In the genomic region with DNA sequence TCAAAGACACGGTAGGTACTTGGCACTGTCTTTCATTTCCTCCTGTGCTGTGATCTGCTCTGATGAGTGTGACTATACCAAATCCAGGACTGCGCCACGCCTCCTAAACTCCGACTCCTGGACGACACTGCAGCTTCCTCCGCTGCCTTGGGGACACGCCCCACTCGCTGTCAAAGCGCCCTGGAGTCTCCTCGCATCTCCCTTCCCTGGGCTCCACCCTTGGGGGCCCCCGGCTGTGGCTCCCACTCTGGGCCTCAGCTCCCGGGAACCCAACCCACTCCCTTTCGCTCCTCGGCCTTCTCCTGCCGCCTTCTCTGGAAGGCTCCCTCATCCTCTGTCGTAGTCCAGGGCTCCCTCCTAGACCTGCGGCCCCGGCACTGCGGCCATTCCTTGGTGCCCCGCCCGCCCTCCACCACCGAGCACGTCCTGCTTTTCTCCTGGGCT, we compare ENCODE assay signal across 9 cellular contexts.
DNase-seq lines count a peak whose midpoint lies in the region; ATAC-seq and TF ChIP-seq lines count a peak whose summit lies in the region.
"Had no signal": no experiment of that assay in that cellular context is flagged by ENCODE, and none has a peak within 500 bp of the region (broad histone marks: within the 10 kb centered on the region; RNA-seq: fewer than 3 reads in every experiment).

No MANE protein-coding gene starts in this region.

- no peak overlapping the region for H3K9ac ChIP-seq in adipocyte (ENCODE audit: low read length)
- peak overlapping the region; percentile 36 for H3K9ac ChIP-seq in mesenchymal stem cell (ENCODE audit: low read length)

- ATAC-seq in HG03039 (IDR thresholded peaks at IDR 0.05; ENCODE audit: unreplicated experiment), result no peak

- H3K4ac ChIP-seq in mesenchymal stem cell (ENCODE audit: low read depth in 1 of 2, low read length in 2 of 2), result no peak overlapping the region

- H3K14ac ChIP-seq in mesenchymal stem cell (ENCODE audit: low read length in 2 of 2), result peak overlapping the region in 1 of 2 experiments; percentile 58

- H3K18ac ChIP-seq in mesenchymal stem cell (ENCODE audit: low read depth in 1 of 2, low read length in 2 of 2), result no peak overlapping the region

- H3K4me1 Mint-ChIP-seq in MCF 10A (ENCODE audit: insufficient read depth, unreplicated experiment), result no peaks in the 10 kb centered on the region

- no peaks in the 10 kb centered on the region for H3K36me3 Mint-ChIP-seq in MCF 10A (ENCODE audit: insufficient read depth, unreplicated experiment)

- no peak overlapping the region for H2BK12ac ChIP-seq in mesenchymal stem cell (ENCODE audit: low read length in 2 of 2)

- TF ChIP-seq CTCF in breast epithelium (IDR thresholded peaks at IDR 0.05), result no peak
- no peak for TF ChIP-seq CTCF in MCF 10A (IDR thresholded peaks at IDR 0.05; ENCODE audit: unreplicated experiment)

- TF ChIP-seq POLR2A in breast epithelium (IDR thresholded peaks at IDR 0.05), result no peak

- no peak overlapping the region for H2BK5ac ChIP-seq in mesenchymal stem cell (ENCODE audit: low read depth, low read length, poor library complexity, severe bottlenecking)

- peaks cover 0 to 7% of the 10 kb centered on the region in 2 donors for H3K9me3 ChIP-seq in breast epithelium
- peaks cover 7% of the 10 kb centered on the region for H3K9me3 ChIP-seq in adipocyte (ENCODE audit: control insufficient read depth, low read length)
- no peaks in the 10 kb centered on the region for H3K9me3 ChIP-seq in mesenchymal stem cell (ENCODE audit: control insufficient read depth, low read length)
- no peaks in the 10 kb centered on the region for H3K9me3 ChIP-seq in SJCRH30 (replicated peaks)

- no peak overlapping the region for H4K8ac ChIP-seq in mesenchymal stem cell (ENCODE audit: low read length)

- no peaks in the 10 kb centered on the region for H3K27me3 Mint-ChIP-seq in MCF 10A (ENCODE audit: insufficient read depth, unreplicated experiment)

- intact Hi-C loops in breast epithelium (cut with DNase I; ENCODE audit: low total_unique reads) (no loop called here), MCF 10A (cut with micrococcal nuclease) (no loop called here)

- no peak overlapping the region for H2BK15ac ChIP-seq in mesenchymal stem cell (ENCODE audit: low read depth, poor library complexity, severe bottlenecking)

- H2AK5ac ChIP-seq in mesenchymal stem cell (ENCODE audit: low read length, severe bottlenecking), result no peak overlapping the region

- H3K4me3 Mint-ChIP-seq in MCF 10A (ENCODE audit: unreplicated experiment), result no peak overlapping the region

- H3K27ac ChIP-seq in breast epithelium (no peak overlapping the region), mesenchymal stem cell (ENCODE audit: low read length, poor library complexity, severe bottlenecking) (no peak overlapping the region), SJCRH30 (no peak overlapping the region)

- peak overlapping the region; percentile 15 for H2AFZ ChIP-seq in mesenchymal stem cell (ENCODE audit: low read depth, low read length)

- POLR2A ChIA-PET in MCF 10A (lab: Yijun Ruan, JAX) (no interaction called here), HEK293T (lab: Yijun Ruan, JAX) (interaction anchor here (0.6 kb wide), 1 partner anchor 998 kb away, joined by 3 read pairs; no protein-coding TSS in a partner anchor)

- H3K27me3 ChIP-seq in breast epithelium (no peaks in the 10 kb centered on the region), adipocyte (replicated peaks; ENCODE audit: control insufficient read depth, insufficient read depth, low read length) (peaks cover 9% of the 10 kb centered on the region), mesenchymal stem cell (ENCODE audit: control insufficient read depth in 1 of 2, insufficient read depth in 1 of 2, low read length in 2 of 2) (peaks cover 0 to 14% of the 10 kb centered on the region in 2 experiments), SJCRH30 (no peaks in the 10 kb centered on the region)

- BruUV-seq in MCF 10A (replicated peaks; lab: Mats Ljungman, UMichigan), result no TSS peak

- H3K23ac ChIP-seq in mesenchymal stem cell (ENCODE audit: low read length in 2 of 2), result no peak overlapping the region

- H2BK120ac ChIP-seq in mesenchymal stem cell (ENCODE audit: low read depth, low read length), result no peak overlapping the region

- H3K9me3 Mint-ChIP-seq in MCF 10A (ENCODE audit: unreplicated experiment), result no peaks in the 10 kb centered on the region

- peak overlapping the region in 2 of 3 donors; percentile 10 to 40 for H3K4me3 ChIP-seq in breast epithelium
- peak overlapping the region; percentile 54 for H3K4me3 ChIP-seq in adipocyte (ENCODE audit: low read length)
- H3K4me3 ChIP-seq in mesenchymal stem cell (ENCODE audit: insufficient read depth in 1 of 2, low read depth in 1 of 2, low read length in 2 of 2), result peak overlapping the region in 1 of 2 experiments; percentile 70
- H3K4me3 ChIP-seq in SJCRH30, result no peak overlapping the region

- no peak overlapping the region for H3K4me2 ChIP-seq in mesenchymal stem cell (ENCODE audit: low read length, poor library complexity, severe bottlenecking)

- no peak overlapping the region for H3K27ac Mint-ChIP-seq in MCF 10A (ENCODE audit: low read depth, unreplicated experiment)

- WGBS in mesenchymal stem cell, result 82% methylated on average over 23 of the region's 23 CpGs

- H3K4me1 ChIP-seq in breast epithelium, result no peaks in the 10 kb centered on the region
- H3K4me1 ChIP-seq in adipocyte (ENCODE audit: control insufficient read depth, insufficient read depth, low read length), result peaks cover 6% of the 10 kb centered on the region
- H3K4me1 ChIP-seq in mesenchymal stem cell (ENCODE audit: control insufficient read depth, insufficient read depth, low read depth, low read length), result peaks cover 3% of the 10 kb centered on the region
- H3K4me1 ChIP-seq in SJCRH30, result no peaks in the 10 kb centered on the region

- H3K79me1 ChIP-seq in mesenchymal stem cell (replicated peaks; ENCODE audit: low read length, poor library complexity, severe bottlenecking), result no peaks in the 10 kb centered on the region

- DNase-seq in breast epithelium (ENCODE audit: low spot score in 2 of 2) (no peak), MCF 10A (ENCODE audit: unreplicated experiment) (no peak), adipocyte (ENCODE audit: low read depth) (peak; percentile 43), mesenchymal stem cell (no peak), SJCRH30 (no peak), DMS79 (lab: John Stamatoyannopoulos, UW) (no peak), HEK293T (ENCODE audit: extremely low spot score) (no peak)
- DNase-seq: NCI-H524 treated with DMSO at 0.1 percent for 48 hours had no signal

- CTCF ChIA-PET in MCF 10A (lab: Yijun Ruan, JAX), result interaction anchor here (0.9 to 1.3 kb wide), 2 partner anchors 34 to 232 kb away, joined by 3 read pairs; no protein-coding TSS in a partner anchor
- CTCF ChIA-PET in HEK293T (lab: Yijun Ruan, JAX), result no interaction called here

- H3K36me3 ChIP-seq in breast epithelium, result no peaks in the 10 kb centered on the region
- peaks cover 4% of the 10 kb centered on the region for H3K36me3 ChIP-seq in adipocyte (ENCODE audit: control insufficient read depth, insufficient read depth, low read length, severe bottlenecking)
- H3K36me3 ChIP-seq in mesenchymal stem cell (ENCODE audit: control insufficient read depth in 1 of 2, insufficient read depth in 2 of 2, low read depth in 1 of 2, low read length in 2 of 2), result no peaks in the 10 kb centered on the region
- no peaks in the 10 kb centered on the region for H3K36me3 ChIP-seq in SJCRH30

- H4K91ac ChIP-seq in mesenchymal stem cell (ENCODE audit: low read length), result no peak overlapping the region

TF ChIP-seq in HEK293T, 16 proteins besides CTCF, POLR2A, EP300 and RAD21:
- TF ChIP-seq ARNT (IDR thresholded peaks at IDR 0.05) (no peak), NFRKB (IDR thresholded peaks at IDR 0.05) (no peak), ZNF384 (IDR thresholded peaks at IDR 0.05) (no peak), BHLHE40 (IDR thresholded peaks at IDR 0.05; ENCODE audit: borderline replicate concordance) (no peak), SUZ12 (IDR thresholded peaks at IDR 0.05) (no peak), TARDBP (IDR thresholded peaks at IDR 0.05) (no peak), FOXM1 (IDR thresholded peaks at IDR 0.05; ENCODE audit: borderline replicate concordance) (no peak), HDGF (IDR thresholded peaks at IDR 0.05; ENCODE audit: borderline replicate concordance) (no peak), FOXK2 (IDR thresholded peaks at IDR 0.05) (no peak), CTBP1 (IDR thresholded peaks at IDR 0.05; ENCODE audit: borderline replicate concordance) (no peak), LEF1 (IDR thresholded peaks at IDR 0.05; ENCODE audit: borderline replicate concordance) (no peak), PKNOX1 (IDR thresholded peaks at IDR 0.05) (no peak), ELF4 (IDR thresholded peaks at IDR 0.05) (no peak), FOXA1 (IDR thresholded peaks at IDR 0.05) (no peak), L3MBTL2 (conservative IDR thresholded peaks at IDR 0.05) (no peak)
